ENCODE assay signal across 8 cellular contexts in genomic region chr3:57227204-57227929, GRCh38. TPM values are rescaled to one million over a fixed set of nuclear protein-coding genes. Genes with fewer than 3 reads are reported as not detected.
DNase-seq lines count a peak whose midpoint lies in the region; ATAC-seq and TF ChIP-seq lines count a peak whose summit lies in the region.

Gene APPL1 (plus strand): TSS chr3:57227729. CDS start chr3:57227884, 155 bp downstream.

- peak; percentile 90 for ATAC-seq in GM19035 (IDR thresholded peaks at IDR 0.05; ENCODE audit: unreplicated experiment)
- ATAC-seq in HG03342 (IDR thresholded peaks at IDR 0.05; ENCODE audit: unreplicated experiment) = peak; percentile 92
- ATAC-seq in left lobe of liver = peak; percentile 97

- no peaks in the 10 kb centered on the region for H3K27me3 ChIP-seq in BE2C

- H3K4me3 ChIP-seq in BE2C (ENCODE audit: low read depth, low read length) = peak within 1 kb of the TSS; percentile 84

- no peaks in the 10 kb centered on the region for H3K36me3 ChIP-seq in BE2C

- TF ChIP-seq CTCF in BE2C (IDR thresholded peaks at IDR 0.05; ENCODE audit: low read depth, low read length) = no peak

- DNase-seq in BE2C (peak; percentile 91), NCI-H526 (lab: John Stamatoyannopoulos, UW) (peak; percentile 55 to 94), dedifferentiated amniotic fluid mesenchymal stem cell (ENCODE audit: extremely low spot score) (peak; percentile 84), left lobe of liver (ENCODE audit: low spot score) (peak; percentile 97)
- peak; percentile 76 to 83 for DNase-seq in activated CD4-positive, alpha-beta T cell treated with anti-CD3 and anti-CD28 coated beads, Interleukin-2, amount 50 U/mL, for 24 hours (ENCODE audit: low read depth in 1 of 2, low spot score in 1 of 2)
- DNase-seq in stimulated activated CD4-positive, alpha-beta T cell treated with anti-CD3 and anti-CD28 coated beads, Interleukin-2, amount 100 ng/mL, for 24 hours = peak; percentile 89 to 95

- H3K9me3 ChIP-seq in BE2C = no peaks in the 10 kb centered on the region

- H3K4me1 ChIP-seq in BE2C = no peaks in the 10 kb centered on the region

RNA-seq across cellular contexts. Expression of gene APPL1, which starts in this region (rescaled TPM):
- 11.6 TPM for polyA plus RNA-seq in BE2C (2012; ENCODE audit: insufficient read depth, insufficient read length, low read depth)
- 12.2 TPM for total RNA-seq in left lobe of liver

Comparison
In these comparisons a context has a peak if more than half of its experiments do, and no peak if none do; other contexts are left out.
1. Peak in every context shown above with its lines: DNase-seq, ATAC-seq and H3K4me3 ChIP-seq.